ENCODE assay signal across 30 cellular contexts in genomic region chr19:31592456-31592855, GRCh38.
"Had no signal": no experiment of that assay in that cellular context is flagged by ENCODE, and none has a peak within 500 bp of the region (broad histone marks: within the 10 kb centered on the region; RNA-seq: fewer than 3 reads in every experiment).

No MANE protein-coding gene starts in this region.

- ATAC-seq: left colon; left lung; lower lobe of right lung; natural killer cell; pancreas; right cardiac atrium; sciatic nerve; stimulated activated naive B cell treated with anti-CD40 and anti-IgM and Interleukin-4, amounts not matched to agents 10 μg/mL and 1 μg/mL and 100 μg/mL, for 72 hours; stimulated activated naive CD8-positive, alpha-beta T cell treated with anti-CD3 and anti-CD28 coated beads, Interleukin-15, Interleukin-2, amounts not matched to agents 100 U/mL and 50 U/mL, for 24 hours had no signal

- H3K4me1 Mint-ChIP-seq: naive B cell; natural killer cell; nephron progenitor cell; neural progenitor cell; stimulated activated naive B cell treated with anti-CD40 and anti-IgM and Interleukin-4, amounts not matched to agents 10 μg/mL and 1 μg/mL and 100 μg/mL, for 72 hours had no signal

- H3K27ac ChIP-seq: hepatocyte, left lung, lower lobe of right lung, neural progenitor cell, pancreas, prostate gland, skin epidermis, stomach, testis, thyroid gland, transverse colon, upper lobe of left lung had no signal

- H3K36me3 Mint-ChIP-seq: mesothelial cell of epicardium, naive B cell, natural killer cell, neural progenitor cell had no signal

- H3K27me3 ChIP-seq: hepatocyte, left lung, neural progenitor cell, stomach, testis, thyroid gland, transverse colon, upper lobe of left lung had no signal

- H3K36me3 ChIP-seq: left lung, lower lobe of right lung, neural progenitor cell, pancreas, prostate gland, stomach, thyroid gland, transverse colon, upper lobe of left lung had no signal

- H3K4me3 ChIP-seq: hepatocyte, left lung, lower lobe of right lung, neural progenitor cell, pancreas, prostate gland, skin epidermis, stomach, testis, thyroid gland, transverse colon, upper lobe of left lung had no signal

- DNase-seq: kidney; left colon; left lung; lower lobe of right lung; mammary epithelial cell; mesendoderm; naive B cell; natural killer cell; nephron progenitor cell; pancreas; posterior cingulate gyrus; retina; right cardiac atrium; stimulated activated CD4-positive, alpha-beta T cell treated with anti-CD3 and anti-CD28 coated beads, Interleukin-12 subunit alpha, Interleukin-12 subunit beta, amount 100 ng/mL, for 4 hours; stimulated activated CD4-positive, alpha-beta T cell treated with anti-CD3 and anti-CD28 coated beads, Interleukin-15, amount 100 ng/mL, for 24 hours; stimulated activated CD4-positive, alpha-beta T cell treated with anti-CD3 and anti-CD28 coated beads, Interleukin-2, amount 100 ng/mL, for 24 hours; stimulated activated CD4-positive, alpha-beta T cell treated with anti-CD3 and anti-CD28 coated beads, Interleukin-4, amount 100 ng/mL, for 1 hour; stimulated activated naive B cell treated with anti-CD40 and anti-IgM and Interleukin-4, amounts not matched to agents 10 μg/mL and 1 μg/mL and 100 μg/mL, for 72 hours; stimulated activated naive CD8-positive, alpha-beta T cell treated with anti-CD3 and anti-CD28 coated beads, Interleukin-15, Interleukin-2, amounts not matched to agents 100 U/mL and 50 U/mL, for 24 hours; stomach; testis; thyroid gland; transverse colon had no signal

- H3K27ac Mint-ChIP-seq: mesothelial cell of epicardium; naive B cell; natural killer cell; nephron progenitor cell; neural progenitor cell; stimulated activated naive B cell treated with anti-CD40 and anti-IgM and Interleukin-4, amounts not matched to agents 10 μg/mL and 1 μg/mL and 100 μg/mL, for 72 hours had no signal

- H3K4me3 Mint-ChIP-seq: mesothelial cell of epicardium; naive B cell; natural killer cell; nephron progenitor cell; neural progenitor cell; stimulated activated naive B cell treated with anti-CD40 and anti-IgM and Interleukin-4, amounts not matched to agents 10 μg/mL and 1 μg/mL and 100 μg/mL, for 72 hours had no signal

- H3K9me3 ChIP-seq: left lung, lower lobe of right lung, pancreas, prostate gland, testis, thyroid gland, transverse colon, upper lobe of left lung had no signal

- H3K9ac ChIP-seq: neural progenitor cell had no signal

- H3K4me2 ChIP-seq: hepatocyte, neural progenitor cell had no signal

- H3K4me1 ChIP-seq: left lung, lower lobe of right lung, neural progenitor cell, pancreas, prostate gland, stomach, testis, thyroid gland, transverse colon, upper lobe of left lung had no signal

- H3K9me3 Mint-ChIP-seq: natural killer cell; nephron progenitor cell; neural progenitor cell; stimulated activated naive B cell treated with anti-CD40 and anti-IgM and Interleukin-4, amounts not matched to agents 10 μg/mL and 1 μg/mL and 100 μg/mL, for 72 hours had no signal

- H2AFZ ChIP-seq: hepatocyte, neural progenitor cell had no signal
